In the genomic region with DNA sequence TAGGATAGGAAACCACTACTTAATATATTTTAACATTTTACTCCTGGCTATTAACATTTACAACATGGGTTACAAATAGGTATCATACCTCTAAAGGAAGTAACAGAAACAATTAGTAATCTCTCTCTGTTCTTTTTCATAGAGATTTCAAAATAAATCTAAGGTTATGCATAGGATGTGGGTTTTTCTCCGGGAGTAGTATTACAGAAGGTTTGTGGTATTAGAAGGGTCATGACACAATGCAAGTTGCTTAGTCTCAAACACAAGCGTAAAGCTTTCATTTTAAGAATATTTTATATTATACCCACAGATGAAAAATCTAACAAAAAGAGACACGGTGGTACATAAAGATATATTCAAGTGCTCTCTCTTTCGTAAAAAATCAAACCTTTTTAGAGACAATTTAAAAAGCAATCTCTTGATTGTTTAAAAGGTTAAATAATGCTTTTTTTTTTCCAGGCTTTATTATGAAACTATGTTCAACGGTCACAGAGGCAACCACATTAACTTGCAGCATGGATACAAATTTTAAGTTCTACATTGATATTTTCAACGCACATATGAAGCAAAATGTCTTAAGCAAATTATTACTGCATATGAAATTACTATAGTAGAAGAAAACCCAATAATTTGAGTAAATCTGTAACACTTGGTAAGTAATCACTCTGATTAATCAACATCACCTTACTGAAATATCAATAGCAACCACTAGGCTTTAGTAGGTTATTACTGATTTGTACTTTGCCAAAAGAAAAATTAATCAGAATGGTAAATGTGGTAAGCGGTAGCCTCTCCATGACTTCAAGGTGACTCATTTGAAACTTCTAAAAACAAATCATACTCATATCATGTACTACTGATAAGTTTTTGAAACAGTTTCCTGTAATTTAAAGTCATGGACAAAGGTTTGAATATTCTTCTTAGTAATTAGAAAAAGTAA, we compare ENCODE assay signal across 9 cellular contexts.
DNase-seq lines count a peak whose midpoint lies in the region; ATAC-seq lines count a peak whose summit lies in the region.
"Had no signal": no experiment of that assay in that cellular context is flagged by ENCODE, and none has a peak within 500 bp of the region (broad histone marks: within the 10 kb centered on the region; RNA-seq: fewer than 3 reads in every experiment).

No MANE protein-coding gene starts in this region.

- no peak overlapping the region for H3K4me3 ChIP-seq in BLaER1 treated with 17β-estradiol and CSF1 and Interleukin-3, amounts not matched to agents 10 nM and 100 nM

- peak overlapping the region; percentile 88 for H3K27ac Mint-ChIP-seq in activated T-helper 2 cell treated with anti-CD3 and anti-CD28 coated beads, Interferon-gamma antibody, Interleukin-2, Interleukin-4, amounts not matched to agents 10 μg/mL and 5 μg/mL and 100 μg/mL, durations not matched to agents 14 hours and 24 hours and 36 hours
- H3K27ac Mint-ChIP-seq: dendritic cell treated with granulocyte-macrophage colony-stimulating factor and Interleukin-4, amounts not matched to agents 40 ng/mL and 50 ng/mL, for 4 days had no signal

- intact Hi-C loops in activated T-helper 2 cell treated with anti-CD3 and anti-CD28 coated beads, Interferon-gamma antibody, Interleukin-2, Interleukin-4, amounts not matched to agents 10 μg/mL and 5 μg/mL and 100 μg/mL, durations not matched to agents 14 hours and 24 hours and 36 hours (cut with micrococcal nuclease) = loop anchor here (1.0 to 10.0 kb wide), 7 partner anchors 8 to 829 kb away; a partner anchor contains a TSS

- no peaks in the 10 kb centered on the region for H3K27me3 ChIP-seq in BLaER1 treated with 17β-estradiol and CSF1 and Interleukin-3, amounts not matched to agents 10 nM and 100 nM

- no peak overlapping the region; a peak in 2 of 22 replicates for H3K9ac ChIP-seq in BLaER1 treated with 17β-estradiol and CSF1 and Interleukin-3, amounts not matched to agents 10 nM and 100 nM

- H3K36me3 ChIP-seq in BLaER1 treated with 17β-estradiol and CSF1 and Interleukin-3, amounts not matched to agents 10 nM and 100 nM = peaks cover 0 to 40% (median 3%) of the 10 kb centered on the region in 11 experiments; a peak in 9 of 22 replicates

- ATAC-seq in GM19397 (IDR thresholded peaks at IDR 0.05; ENCODE audit: unreplicated experiment) (peak; percentile 77), HG03378 (IDR thresholded peaks at IDR 0.05; ENCODE audit: unreplicated experiment) (peak; percentile 87)

- no peaks in the 10 kb centered on the region for H3K27me3 Mint-ChIP-seq in activated T-helper 2 cell treated with anti-CD3 and anti-CD28 coated beads, Interferon-gamma antibody, Interleukin-2, Interleukin-4, amounts not matched to agents 10 μg/mL and 5 μg/mL and 100 μg/mL, durations not matched to agents 14 hours and 24 hours and 36 hours (ENCODE audit: low read depth)
- H3K27me3 Mint-ChIP-seq: dendritic cell treated with granulocyte-macrophage colony-stimulating factor and Interleukin-4, amounts not matched to agents 40 ng/mL and 50 ng/mL, for 4 days had no signal

- H3K9me3 Mint-ChIP-seq in activated T-helper 2 cell treated with anti-CD3 and anti-CD28 coated beads, Interferon-gamma antibody, Interleukin-2, Interleukin-4, amounts not matched to agents 10 μg/mL and 5 μg/mL and 100 μg/mL, durations not matched to agents 14 hours and 24 hours and 36 hours = no peaks in the 10 kb centered on the region
- H3K9me3 Mint-ChIP-seq: dendritic cell treated with granulocyte-macrophage colony-stimulating factor and Interleukin-4, amounts not matched to agents 40 ng/mL and 50 ng/mL, for 4 days had no signal

- H3K9me3 ChIP-seq in BLaER1 treated with 17β-estradiol and CSF1 and Interleukin-3, amounts not matched to agents 10 nM and 100 nM (replicated peaks in 1 of 11) = peaks cover 1 to 5% (median 4%) of the 10 kb centered on the region in 11 experiments; a peak in 19 of 22 replicates

- H3K27ac ChIP-seq in BLaER1 treated with 17β-estradiol and CSF1 and Interleukin-3, amounts not matched to agents 10 nM and 100 nM = peak overlapping the region in 9 of 11 experiments; percentile 32 to 76 (median 57); a peak in 15 of 22 replicates

- H3K4me3 Mint-ChIP-seq in activated T-helper 2 cell treated with anti-CD3 and anti-CD28 coated beads, Interferon-gamma antibody, Interleukin-2, Interleukin-4, amounts not matched to agents 10 μg/mL and 5 μg/mL and 100 μg/mL, durations not matched to agents 14 hours and 24 hours and 36 hours (ENCODE audit: low read depth) = peak overlapping the region; percentile 55
- H3K4me3 Mint-ChIP-seq: dendritic cell treated with granulocyte-macrophage colony-stimulating factor and Interleukin-4, amounts not matched to agents 40 ng/mL and 50 ng/mL, for 4 days had no signal

- no peaks in the 10 kb centered on the region for H4K20me1 ChIP-seq in BLaER1 treated with 17β-estradiol and CSF1 and Interleukin-3, amounts not matched to agents 10 nM and 100 nM

- H3K36me3 Mint-ChIP-seq in activated T-helper 2 cell treated with anti-CD3 and anti-CD28 coated beads, Interferon-gamma antibody, Interleukin-2, Interleukin-4, amounts not matched to agents 10 μg/mL and 5 μg/mL and 100 μg/mL, durations not matched to agents 14 hours and 24 hours and 36 hours (ENCODE audit: low read depth) = peaks cover 24% of the 10 kb centered on the region

- peaks cover 0 to 16% (median 6%) of the 10 kb centered on the region in 10 experiments; a peak in 9 of 20 replicates for H3K4me1 ChIP-seq in BLaER1 treated with 17β-estradiol and CSF1 and Interleukin-3, amounts not matched to agents 10 nM and 100 nM

- peak overlapping the region in 4 of 11 experiments; percentile 7 to 32 (median 19); a peak in 6 of 22 replicates for H3K4me2 ChIP-seq in BLaER1 treated with 17β-estradiol and CSF1 and Interleukin-3, amounts not matched to agents 10 nM and 100 nM

- H3K4me1 Mint-ChIP-seq in activated T-helper 2 cell treated with anti-CD3 and anti-CD28 coated beads, Interferon-gamma antibody, Interleukin-2, Interleukin-4, amounts not matched to agents 10 μg/mL and 5 μg/mL and 100 μg/mL, durations not matched to agents 14 hours and 24 hours and 36 hours (ENCODE audit: low read depth) = peaks cover 60% of the 10 kb centered on the region

- DNase-seq in activated T-helper 2 cell treated with anti-CD3 and anti-CD28 coated beads, Interferon-gamma antibody, Interleukin-2, Interleukin-4, amounts not matched to agents 10 μg/mL and 5 μg/mL and 100 μg/mL, durations not matched to agents 14 hours and 24 hours and 36 hours (ENCODE audit: low spot score) = no peak
- peak; percentile 69 for DNase-seq in non-pigmented ciliary epithelial cell (ENCODE audit: low read depth)
- DNase-seq in HPDE6-E6E7 (ENCODE audit: extremely low spot score) = no peak
- no peak for DNase-seq in NCI-H2029 treated with DMSO at 0.1 percent for 48 hours (lab: John Stamatoyannopoulos, UW)
- no peak for DNase-seq in NCI-H2107 treated with DMSO at 0.1 percent for 48 hours (lab: John Stamatoyannopoulos, UW; ENCODE audit: unreplicated experiment)
